8 cellular contexts compared by ENCODE assay signal in genomic region chr2:232696609-232697058, GRCh38. TPM values are rescaled to one million over a fixed set of nuclear protein-coding genes. Genes with fewer than 3 reads are reported as not detected.
A peak's percentile ranks its signal among the peaks of the same experiment; 100 is the strongest.
DNase-seq lines count a peak whose midpoint lies in the region; ATAC-seq and TF ChIP-seq lines count a peak whose summit lies in the region.

No MANE protein-coding gene starts in this region.

- ATAC-seq in activated CD8-positive, alpha-beta T cell treated with anti-CD3 and anti-CD28 coated beads, Interleukin-2, amount 10 ng/mL, durations not matched to agents 7 days and 5 days, result no peak
- ATAC-seq in stimulated activated memory B cell treated with anti-CD40 and anti-IgM and Interleukin-4, amounts not matched to agents 10 μg/mL and 1 μg/mL and 100 μg/mL, for 72 hours, result no peak
- no peak for ATAC-seq in GM19467 (IDR thresholded peaks at IDR 0.05; ENCODE audit: unreplicated experiment)
- no peak for ATAC-seq in HG02970 (IDR thresholded peaks at IDR 0.05; ENCODE audit: low FRiP score, unreplicated experiment)

- peak overlapping the region; percentile 90 for H3K4me3 Mint-ChIP-seq in activated CD8-positive, alpha-beta T cell treated with anti-CD3 and anti-CD28 coated beads, Interleukin-2, amount 10 ng/mL, durations not matched to agents 7 days and 5 days
- H3K4me3 Mint-ChIP-seq in stimulated activated memory B cell treated with anti-CD40 and anti-IgM and Interleukin-4, amounts not matched to agents 10 μg/mL and 1 μg/mL and 100 μg/mL, for 72 hours, result peak overlapping the region; percentile 96

- POLR2A ChIA-PET in HEK293 (lab: Yijun Ruan, JAX), result interaction anchor here (1.5 kb wide), 2 partner anchors 61 to 63 kb away, joined by 3 to 4 read pairs; partner anchors contain the start of gene EFHD1
- POLR2A ChIA-PET in activated CD8-positive, alpha-beta T cell treated with anti-CD3 and anti-CD28 coated beads, Interleukin-2, amount 10 ng/mL, durations not matched to agents 7 days and 5 days (lab: Charles Lee), result interaction anchor here (1.2 kb wide), 1 partner anchor 76 kb away, joined by 3 read pairs; no protein-coding TSS in a partner anchor

- no peaks in the 10 kb centered on the region for H3K27me3 ChIP-seq in iPS-15b (ENCODE audit: control insufficient read depth, insufficient read depth, low read length)

- H3K36me3 Mint-ChIP-seq in activated CD8-positive, alpha-beta T cell treated with anti-CD3 and anti-CD28 coated beads, Interleukin-2, amount 10 ng/mL, durations not matched to agents 7 days and 5 days (ENCODE audit: low read depth), result peaks cover 27% of the 10 kb centered on the region
- H3K36me3 Mint-ChIP-seq in stimulated activated memory B cell treated with anti-CD40 and anti-IgM and Interleukin-4, amounts not matched to agents 10 μg/mL and 1 μg/mL and 100 μg/mL, for 72 hours, result peaks cover 19% of the 10 kb centered on the region

- no peak overlapping the region for H3K9ac ChIP-seq in iPS-15b (ENCODE audit: low read depth, low read length)

- CTCF ChIA-PET in HEK293 (lab: Yijun Ruan, JAX), result no interaction called here
- CTCF ChIA-PET in activated CD8-positive, alpha-beta T cell treated with anti-CD3 and anti-CD28 coated beads, Interleukin-2, amount 10 ng/mL, durations not matched to agents 7 days and 5 days (lab: Charles Lee), result interaction anchor here (1.0 kb wide), 1 partner anchor 92 kb away, joined by 3 read pairs; no protein-coding TSS in a partner anchor

- TF ChIP-seq CTCF in HEK293 (tag by site-specific recombination; IDR thresholded peaks at IDR 0.05), result no peak

- no peaks in the 10 kb centered on the region for H3K9me3 Mint-ChIP-seq in activated CD8-positive, alpha-beta T cell treated with anti-CD3 and anti-CD28 coated beads, Interleukin-2, amount 10 ng/mL, durations not matched to agents 7 days and 5 days (ENCODE audit: insufficient read depth)
- H3K9me3 Mint-ChIP-seq in stimulated activated memory B cell treated with anti-CD40 and anti-IgM and Interleukin-4, amounts not matched to agents 10 μg/mL and 1 μg/mL and 100 μg/mL, for 72 hours, result peaks cover 5% of the 10 kb centered on the region

- H3K36me3 ChIP-seq in HEK293 (ENCODE audit: control insufficient read depth in 2 of 2, insufficient read depth in 1 of 2, low read length in 2 of 2), result peaks cover 0 to 14% of the 10 kb centered on the region in 2 experiments; a peak in 2 of 3 replicates
- H3K36me3 ChIP-seq in iPS-15b (ENCODE audit: control insufficient read depth, insufficient read depth, low read length), result no peaks in the 10 kb centered on the region

- DNase-seq in activated CD8-positive, alpha-beta T cell treated with anti-CD3 and anti-CD28 coated beads, Interleukin-2, amount 10 ng/mL, durations not matched to agents 7 days and 5 days, result no peak
- DNase-seq in stimulated activated CD4-positive, alpha-beta T cell treated with anti-CD3 and anti-CD28 coated beads, Interleukin-4, amount 100 ng/mL, for 4 hours, result no peak
- DNase-seq in NCI-H774 (lab: John Stamatoyannopoulos, UW), result no peak

- H3K4me3 ChIP-seq in HEK293 (ENCODE audit: low read depth, low read length) (peak overlapping the region; percentile 10; the same call in 1 of the 2 replicates), iPS-15b (ENCODE audit: low read depth, low read length) (peak overlapping the region; percentile 39)

- H3K27ac ChIP-seq in HEK293 (ENCODE audit: extremely low read depth, low read depth, low read length), result no peak overlapping the region; the same call in 1 of the 2 replicates

- peaks cover 30% of the 10 kb centered on the region for H3K4me1 Mint-ChIP-seq in activated CD8-positive, alpha-beta T cell treated with anti-CD3 and anti-CD28 coated beads, Interleukin-2, amount 10 ng/mL, durations not matched to agents 7 days and 5 days (ENCODE audit: low read depth)
- H3K4me1 Mint-ChIP-seq in stimulated activated memory B cell treated with anti-CD40 and anti-IgM and Interleukin-4, amounts not matched to agents 10 μg/mL and 1 μg/mL and 100 μg/mL, for 72 hours, result peaks cover 29% of the 10 kb centered on the region

- H3K9me3 ChIP-seq in HEK293 (ENCODE audit: control insufficient read depth, insufficient read depth, low read depth, low read length) (no peaks in the 10 kb centered on the region), iPS-15b (ENCODE audit: control insufficient read depth, insufficient read depth, low read length) (no peaks in the 10 kb centered on the region)

- H3K4me1 ChIP-seq in HEK293 (ENCODE audit: control insufficient read depth, insufficient read depth, low read length), result peaks cover 16% of the 10 kb centered on the region
- peaks cover 10% of the 10 kb centered on the region for H3K4me1 ChIP-seq in iPS-15b (ENCODE audit: control insufficient read depth, insufficient read depth, low read length)

- H3K27ac Mint-ChIP-seq in activated CD8-positive, alpha-beta T cell treated with anti-CD3 and anti-CD28 coated beads, Interleukin-2, amount 10 ng/mL, durations not matched to agents 7 days and 5 days, result peak overlapping the region; percentile 72
- peak overlapping the region; percentile 86 for H3K27ac Mint-ChIP-seq in stimulated activated memory B cell treated with anti-CD40 and anti-IgM and Interleukin-4, amounts not matched to agents 10 μg/mL and 1 μg/mL and 100 μg/mL, for 72 hours

- H3K27me3 Mint-ChIP-seq in activated CD8-positive, alpha-beta T cell treated with anti-CD3 and anti-CD28 coated beads, Interleukin-2, amount 10 ng/mL, durations not matched to agents 7 days and 5 days (ENCODE audit: low read depth), result peaks cover 8% of the 10 kb centered on the region
- no peaks in the 10 kb centered on the region for H3K27me3 Mint-ChIP-seq in stimulated activated memory B cell treated with anti-CD40 and anti-IgM and Interleukin-4, amounts not matched to agents 10 μg/mL and 1 μg/mL and 100 μg/mL, for 72 hours

TF ChIP-seq in HEK293, 187 proteins besides CTCF, POLR2A, EP300 and RAD21:
- no peak for TF ChIP-seq ZFHX2 (tag by site-specific recombination; conservative IDR thresholded peaks at IDR 0.05)
- no peak for TF ChIP-seq HOXC10 (CRISPR knock-in tag; IDR thresholded peaks at IDR 0.05)
- TF ChIP-seq PRDM1 (tag by site-specific recombination; IDR thresholded peaks at IDR 0.05), result no peak
- no peak for TF ChIP-seq ZNF777 (tag by site-specific recombination; IDR thresholded peaks at IDR 0.05; ENCODE audit: borderline replicate concordance)
- no peak for TF ChIP-seq ZNF433 (tag by site-specific recombination; IDR thresholded peaks at IDR 0.05; ENCODE audit: low read depth)
- no peak for TF ChIP-seq ZNF266 (tag by site-specific recombination; IDR thresholded peaks at IDR 0.05; ENCODE audit: low read depth)
- no peak for TF ChIP-seq ZNF830 (tag by site-specific recombination; IDR thresholded peaks at IDR 0.05; ENCODE audit: low read depth)
- no peak for TF ChIP-seq ZBTB20 (tag by site-specific recombination; IDR thresholded peaks at IDR 0.05)
- no peak for TF ChIP-seq ZFP69B (tag by site-specific recombination; IDR thresholded peaks at IDR 0.05)
- TF ChIP-seq ZNF514 (tag by site-specific recombination; IDR thresholded peaks at IDR 0.05), result no peak

RNA-seq across cellular contexts. Expression of gene GIGYF2, which starts 0.5 kb away (rescaled TPM):
- total RNA-seq in activated CD8-positive, alpha-beta T cell treated with anti-CD3 and anti-CD28 coated beads, Interleukin-2, amount 10 ng/mL, durations not matched to agents 7 days and 5 days, result 10 to 100 TPM; 59.3 to 61.7 TPM
